In genomic region chr1:116910379-116911165, GRCh38 we compare ENCODE assay signal across 8 cellular contexts. TPM values are rescaled to one million over a fixed set of nuclear protein-coding genes. Genes with fewer than 3 reads are reported as not detected.
A peak's percentile ranks its signal among the peaks of the same experiment; 100 is the strongest.
DNase-seq lines count a peak whose midpoint lies in the region; ATAC-seq and TF ChIP-seq lines count a peak whose summit lies in the region.

No MANE protein-coding gene starts in this region.

- TF ChIP-seq POLR2A in uterus (IDR thresholded peaks at IDR 0.05), result no peak

- peak overlapping the region; percentile 80 for H3K4me2 ChIP-seq in fibroblast of lung (ENCODE audit: extremely low read depth, insufficient read depth, low read length)

- no peaks in the 10 kb centered on the region for H3K36me3 Mint-ChIP-seq in CD8-positive, alpha-beta T cell

- H3K4me3 ChIP-seq in CD8-positive, alpha-beta T cell (ENCODE audit: low read depth, low read length), result peak overlapping the region; percentile 47
- peak overlapping the region; percentile 29 to 48 (median 42) for H3K4me3 ChIP-seq in fibroblast of lung (replicated peaks in 1 of 4; ENCODE audit: control extremely low read depth in 1 of 4, insufficient read depth in 1 of 4, low read depth in 3 of 4, low read length in 4 of 4)
- peak overlapping the region; percentile 56 to 66 for H3K4me3 ChIP-seq in uterus

- no peaks in the 10 kb centered on the region for H3K9me3 Mint-ChIP-seq in CD8-positive, alpha-beta T cell

- no peaks in the 10 kb centered on the region for H3K9me3 ChIP-seq in CD8-positive, alpha-beta T cell (ENCODE audit: low read length)
- no peaks in the 10 kb centered on the region for H3K9me3 ChIP-seq in fibroblast of lung (ENCODE audit: control insufficient read depth, insufficient read depth, low read depth, low read length)
- H3K9me3 ChIP-seq in uterus, result no peaks in the 10 kb centered on the region

- TF ChIP-seq CTCF in CD8-positive, alpha-beta T cell (IDR thresholded peaks at IDR 0.05), result no peak
- TF ChIP-seq CTCF in fibroblast of lung (conservative IDR thresholded peaks at IDR 0.05 in 1 of 2, IDR thresholded peaks at IDR 0.05 in 1 of 2; ENCODE audit: low read depth in 1 of 2, low read length in 2 of 2) (no peak), omental fat pad (IDR thresholded peaks at IDR 0.05) (no peak), uterus (IDR thresholded peaks at IDR 0.05) (peak in 1 of 4 experiments; percentile 6)

- H3K27me3 ChIP-seq in CD8-positive, alpha-beta T cell (ENCODE audit: insufficient read depth, low read length), result no peaks in the 10 kb centered on the region
- H3K27me3 ChIP-seq in fibroblast of lung (ENCODE audit: control insufficient read depth, insufficient read depth, low read length) (peaks cover 19% of the 10 kb centered on the region), uterus (no peaks in the 10 kb centered on the region)

- peaks cover 3% of the 10 kb centered on the region for H3K27me3 Mint-ChIP-seq in CD8-positive, alpha-beta T cell (ENCODE audit: low read depth)

- ATAC-seq in CD8-positive, alpha-beta T cell, result peak; percentile 62
- ATAC-seq in omental fat pad (ENCODE audit: low FRiP score), result peak; percentile 35
- no peak for ATAC-seq in HG02852 (IDR thresholded peaks at IDR 0.05; ENCODE audit: unreplicated experiment)

- no peak overlapping the region for H3K27ac ChIP-seq in CD8-positive, alpha-beta T cell (ENCODE audit: low read depth, low read length)
- H3K27ac ChIP-seq in fibroblast of lung (ENCODE audit: insufficient read depth, low read length) (no peak overlapping the region), uterus (peak overlapping the region; percentile 88 to 95)

- H3K9ac ChIP-seq in fibroblast of lung (ENCODE audit: insufficient read depth, low read length), result no peak overlapping the region

- H3K79me2 ChIP-seq in fibroblast of lung (ENCODE audit: control insufficient read depth, insufficient read depth, low read length), result no peaks in the 10 kb centered on the region

- H3K4me1 Mint-ChIP-seq in CD8-positive, alpha-beta T cell (ENCODE audit: low read depth), result peaks cover 9% of the 10 kb centered on the region

- H2AFZ ChIP-seq in fibroblast of lung (ENCODE audit: low read length), result no peak overlapping the region

- intact Hi-C loops in CD8-positive, alpha-beta T cell (cut with DNase I, micrococcal nuclease), result no loop called here
- intact Hi-C loops in uterus (cut with DNase I; ENCODE audit: low total_unique reads), result no loop called here

- POLR2A ChIA-PET in CD8-positive, alpha-beta T cell (lab: Charles Lee), result no interaction called here

- no peaks in the 10 kb centered on the region for H4K20me1 ChIP-seq in fibroblast of lung (ENCODE audit: control insufficient read depth, extremely low read depth, insufficient read depth, low read length)

- H3K4me1 ChIP-seq in CD8-positive, alpha-beta T cell (ENCODE audit: insufficient read depth, low read length), result peaks cover 7% of the 10 kb centered on the region
- H3K4me1 ChIP-seq in fibroblast of lung (ENCODE audit: control insufficient read depth, extremely low read depth, insufficient read depth, low read length) (no peaks in the 10 kb centered on the region), uterus (peaks cover 0 to 4% of the 10 kb centered on the region in 2 donors)

- DNase-seq in CD8-positive, alpha-beta T cell, result peak in 6 of 7 experiments; percentile 27 to 69 (median 36)
- DNase-seq in M059J (ENCODE audit: low read depth) (peak; percentile 50), activated T-cell treated with anti-CD3 and anti-CD28 coated beads for 1 hour (ENCODE audit: low read depth) (peak; percentile 40), fibroblast of lung (ENCODE audit: low read depth in 2 of 2) (peak in 1 of 2 donors; percentile 46), omental fat pad (ENCODE audit: low spot score) (no peak), uterus (peak; percentile 37 to 48), dedifferentiated amniotic fluid mesenchymal stem cell (ENCODE audit: extremely low spot score) (no peak)

- H3K27ac Mint-ChIP-seq in CD8-positive, alpha-beta T cell, result no peak overlapping the region

- CTCF ChIA-PET in CD8-positive, alpha-beta T cell (lab: Charles Lee), result interaction anchor here (1.0 to 1.4 kb wide), 3 partner anchors 53 to 173 kb away, joined by 3 to 4 read pairs (median 4); no protein-coding TSS in a partner anchor

- H3K36me3 ChIP-seq in CD8-positive, alpha-beta T cell (ENCODE audit: insufficient read depth, low read length), result no peaks in the 10 kb centered on the region
- H3K36me3 ChIP-seq in fibroblast of lung (ENCODE audit: control insufficient read depth, insufficient read depth, low read length) (no peaks in the 10 kb centered on the region), uterus (no peaks in the 10 kb centered on the region)

- no peak overlapping the region for H3K4me3 Mint-ChIP-seq in CD8-positive, alpha-beta T cell

RNA-seq across cellular contexts. Expression of gene PTGFRN, which starts 0.9 kb away (rescaled TPM):
- total RNA-seq in CD8-positive, alpha-beta T cell, result under 1 TPM; 0.08 to 0.41 TPM
- 61.9 and 144 TPM in 2 replicates for total RNA-seq in M059J (2014; rRNA removed; shearing (Covaris generic))
- total RNA-seq in fibroblast of lung (1.2 and 15.4 TPM in 2 replicates), omental fat pad (10 to 100 TPM; 10.7 to 39.8 (median 28.5) TPM), uterus (100 to 1,000 TPM in 2 of 4 donors, 10 to 100 TPM in 2; 32.4 to 134 (median 88.8) TPM)
- 0.72 and 7.5 TPM in 2 replicates for polyA plus RNA-seq in fibroblast of lung
- polyA plus RNA-seq in fibroblast of lung (2012), result 0.61 and 7.5 TPM in 2 replicates
- 0.31 and 3.6 TPM in 2 replicates for polyA minus RNA-seq in fibroblast of lung (ENCODE audit: low replicate concordance)

Comparison
In these comparisons a context has a peak if more than half of its experiments do, and no peak if none do; other contexts are left out.
1. DNase-seq: peak in CD8-positive, alpha-beta T cell (6 of 7), M059J (single experiment), activated T-cell treated with anti-CD3 and anti-CD28 coated beads for 1 hour (single experiment) and uterus (2 of 2); none in omental fat pad (single experiment) and dedifferentiated amniotic fluid mesenchymal stem cell (single experiment).
2. H3K27ac ChIP-seq: peak in uterus (2 of 2); none in CD8-positive, alpha-beta T cell (single experiment) and fibroblast of lung (single experiment).
3. Peak in every context shown above with its lines, with median percentiles within 50 percentile points of each other: H3K4me3 ChIP-seq.